In genomic region chr11:121654506-121655480, GRCh38 we compare ENCODE assay signal across 8 cellular contexts.
DNase-seq lines count a peak whose midpoint lies in the region; ATAC-seq and TF ChIP-seq lines count a peak whose summit lies in the region.

No MANE protein-coding gene starts in this region.

- H3K27me3 ChIP-seq in HUES64 (ENCODE audit: insufficient read depth, low read length) (no peaks in the 10 kb centered on the region), right lobe of liver (no peaks in the 10 kb centered on the region), upper lobe of right lung (no peaks in the 10 kb centered on the region)

- H3K36me3 ChIP-seq in HUES64 (ENCODE audit: insufficient read depth, low read length) (no peaks in the 10 kb centered on the region), right lobe of liver (no peaks in the 10 kb centered on the region), upper lobe of right lung (no peaks in the 10 kb centered on the region)

- H3K4me3 ChIP-seq in HUES64 (ENCODE audit: low read length): peak overlapping the region; percentile 61
- peak overlapping the region; percentile 51 for H3K4me3 ChIP-seq in astrocyte of the spinal cord (ENCODE audit: low read depth, low read length)
- H3K4me3 ChIP-seq in right lobe of liver: peak overlapping the region; percentile 22 to 50 (median 49)
- H3K4me3 ChIP-seq in upper lobe of right lung: peak overlapping the region; percentile 59

- in situ Hi-C loops in astrocyte of the spinal cord (cut with HindIII; ENCODE audit: low sequenced_read_pairs): no loop called here

- no peak for TF ChIP-seq CTCF in astrocyte of the spinal cord (IDR thresholded peaks at IDR 0.05; ENCODE audit: low read depth, low read length)
- no peak for TF ChIP-seq CTCF in right lobe of liver (IDR thresholded peaks at IDR 0.05)
- no peak for TF ChIP-seq CTCF in upper lobe of right lung (IDR thresholded peaks at IDR 0.05)

- peak overlapping the region; percentile 70 for H3K9ac ChIP-seq in HUES64 (ENCODE audit: low read depth, low read length)

- H3K4me1 ChIP-seq in HUES64 (ENCODE audit: insufficient read depth, low read length) (peaks cover 33% of the 10 kb centered on the region), right lobe of liver (peaks cover 0 to 4% (median 0%) of the 10 kb centered on the region in 4 donors), upper lobe of right lung (peaks cover 9% of the 10 kb centered on the region)

- 51% methylated on average over 14 of the region's 15 CpGs for WGBS in HUES64
- 33% methylated on average over 13 of the region's 15 CpGs for WGBS in right lobe of liver (ENCODE audit: insufficient coverage, low coverage, low lambda C conversion rate, missing lambda C conversion rate)

- intact Hi-C loops in right lobe of liver (cut with DNase I): loop anchor here (5.0 to 10.0 kb wide), 3 partner anchors 548 to 850 kb away; no protein-coding TSS in a partner anchor
- intact Hi-C loops in upper lobe of right lung (cut with DNase I): loop anchor here (5.0 kb wide), 1 partner anchor 553 kb away; no protein-coding TSS in a partner anchor

- peaks cover 8% of the 10 kb centered on the region for H3K9me3 ChIP-seq in HUES64 (ENCODE audit: insufficient read depth, low read depth, low read length)
- H3K9me3 ChIP-seq in right lobe of liver: no peaks in the 10 kb centered on the region
- H3K9me3 ChIP-seq in upper lobe of right lung: no peaks in the 10 kb centered on the region

- DNase-seq in AG20443 (ENCODE audit: low spot score) (peak; percentile 43), astrocyte of the spinal cord (ENCODE audit: low read depth, low spot score) (no peak), right lobe of liver (no peak), upper lobe of right lung (no peak), NCI-H748 treated with DMSO at 0.1 percent for 48 hours (lab: John Stamatoyannopoulos, UW) (no peak), AG08395 (ENCODE audit: low spot score) (no peak)

- no peak for TF ChIP-seq POLR2A in right lobe of liver (IDR thresholded peaks at IDR 0.05)

- ATAC-seq in right lobe of liver: peak; percentile 1 to 9 (median 7)
- peak; percentile 21 for ATAC-seq in upper lobe of right lung
- ATAC-seq in HG02852 (IDR thresholded peaks at IDR 0.05; ENCODE audit: unreplicated experiment): no peak

- H3K27ac ChIP-seq in HUES64 (ENCODE audit: low read depth, low read length): peak overlapping the region; percentile 27; the same call in 1 of the 2 replicates
- H3K27ac ChIP-seq in right lobe of liver: no peak overlapping the region
- peak overlapping the region; percentile 87 for H3K27ac ChIP-seq in upper lobe of right lung

Comparison
In these comparisons a context has a peak if more than half of its experiments do, and no peak if none do; other contexts are left out.
1. H3K27ac ChIP-seq: peak in HUES64 (single experiment) and upper lobe of right lung (single experiment); none in right lobe of liver (0 of 3).
2. Peak in every context shown above with its lines, with median percentiles within 50 percentile points of each other: H3K4me3 ChIP-seq.